ENCODE assay signal across 12 cellular contexts in genomic region chr18:12121175-12122095, GRCh38. TPM values are rescaled to one million over a fixed set of nuclear protein-coding genes. Genes with fewer than 3 reads are reported as not detected.
A peak's percentile ranks its signal among the peaks of the same experiment; 100 is the strongest.
DNase-seq lines count a peak whose midpoint lies in the region; ATAC-seq and TF ChIP-seq lines count a peak whose summit lies in the region.
"Had no signal": no experiment of that assay in that cellular context is flagged by ENCODE, and none has a peak within 500 bp of the region (broad histone marks: within the 10 kb centered on the region; RNA-seq: fewer than 3 reads in every experiment).

No MANE protein-coding gene starts in this region.

- TF ChIP-seq CTCF in GM10248 (IDR thresholded peaks at IDR 0.05; ENCODE audit: control extremely low read depth, extremely low read depth, low read depth, missing control alignments): no peak

- POLR2A ChIA-PET in GM10248 (lab: Yijun Ruan, JAX): no interaction called here

- H3K9ac ChIP-seq in ES-I3 (ENCODE audit: low read depth, low read length): peak overlapping the region; percentile 6; the same call in 1 of the 2 replicates

- no peaks in the 10 kb centered on the region for H3K36me3 ChIP-seq in ES-I3 (ENCODE audit: insufficient read depth, low read length)
- H3K36me3 ChIP-seq: adrenal gland, thoracic aorta had no signal

- DNase-seq in M059J (ENCODE audit: low read depth) (peak; percentile 3), cerebellar cortex (ENCODE audit: low spot score) (peak; percentile 8), myocyte (ENCODE audit: low read depth) (peak; percentile 10), RPMI8226 (no peak), LoVo (ENCODE audit: low spot score) (no peak), GM10248 (ENCODE audit: extremely low spot score) (no peak)
- DNase-seq: activated CD4-positive, alpha-beta T cell treated with anti-CD3 and anti-CD28 coated beads for 1 hour; adrenal gland; NCI-H187 had no signal

- no peaks in the 10 kb centered on the region; the same call in 1 of the 2 replicates for H3K9me3 ChIP-seq in ES-I3 (ENCODE audit: control insufficient read depth, insufficient read depth, low read length)
- H3K9me3 ChIP-seq: adrenal gland, thoracic aorta had no signal

- ATAC-seq in GM21786 (IDR thresholded peaks at IDR 0.05; ENCODE audit: unreplicated experiment): no peak

- CTCF ChIA-PET in GM10248 (lab: Yijun Ruan, JAX): interaction anchor here (1.0 kb wide), 1 partner anchor 13 kb away, joined by 3 read pairs; no protein-coding TSS in a partner anchor

- no peaks in the 10 kb centered on the region for H3K4me1 ChIP-seq in ES-I3 (ENCODE audit: insufficient read depth, low read length)
- H3K4me1 ChIP-seq: adrenal gland had no signal

RNA-seq across cellular contexts. Expression of gene ANKRD62, which starts 27.8 kb away (rescaled TPM):
- not detected in 2 replicates for total RNA-seq in M059J (2014; rRNA removed; shearing (Covaris generic))
- total RNA-seq in myocyte: not detected in 2 replicates
- polyA plus RNA-seq in myocyte (2012): not detected
- total RNA-seq: adrenal gland, thoracic aorta had no signal
- polyA plus RNA-seq: adrenal gland had no signal

Comparison
In these comparisons a context has a peak if more than half of its experiments do, and no peak if none do; other contexts are left out.
1. DNase-seq: peak in M059J (single experiment), cerebellar cortex (single experiment) and myocyte (single experiment); none in RPMI8226 (single experiment), LoVo (single experiment) and GM10248 (single experiment).